29 cellular contexts compared by ENCODE assay signal in the genomic region with DNA sequence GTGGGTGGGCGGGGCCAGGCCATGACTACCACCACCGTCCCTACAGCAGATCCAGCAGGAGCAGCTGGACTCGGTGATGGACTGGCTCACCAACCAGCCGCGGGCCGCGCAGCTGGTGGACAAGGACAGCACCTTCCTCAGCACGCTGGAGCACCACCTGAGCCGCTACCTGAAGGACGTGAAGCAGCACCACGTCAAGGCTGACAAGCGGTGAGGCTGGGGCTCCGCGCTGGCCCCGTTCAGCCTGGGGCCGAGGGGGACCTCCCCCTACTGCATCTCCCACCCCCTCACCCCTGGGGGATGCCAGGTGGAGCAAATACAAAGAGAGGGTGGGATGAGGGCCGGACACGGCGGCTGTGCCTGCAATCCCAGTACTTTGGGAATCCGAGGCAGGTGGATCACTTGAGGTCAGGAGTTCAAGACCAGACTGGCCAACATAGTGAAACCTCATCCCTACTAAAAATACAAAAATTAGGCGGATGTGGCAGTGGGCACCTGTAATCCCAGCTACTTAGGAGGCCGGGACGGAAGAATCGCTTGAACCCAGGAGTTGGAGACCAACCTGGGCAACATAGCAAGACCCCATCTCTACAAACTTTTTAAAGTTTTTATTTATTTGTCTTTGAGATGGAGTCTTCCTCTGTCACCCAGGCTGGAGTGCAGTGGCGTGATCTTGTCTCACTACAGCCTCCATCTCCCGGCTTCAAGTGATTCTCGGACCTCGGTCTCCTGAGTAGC. TPM values are rescaled to one million over a fixed set of nuclear protein-coding genes. Genes with fewer than 3 reads are reported as not detected.
"Had no signal": no experiment of that assay in that cellular context is flagged by ENCODE, and none has a peak within 500 bp of the region (broad histone marks: within the 10 kb centered on the region; RNA-seq: fewer than 3 reads in every experiment).

No MANE protein-coding gene starts in this region.

- FAIRE-seq: bronchial epithelial cell, colon, TTC549 had no signal

- ATAC-seq: activated CD8-positive, alpha-beta T cell treated with anti-CD3 and anti-CD28 coated beads for 36 hours; activated naive CD8-positive, alpha-beta T cell treated with anti-CD3 and anti-CD28 coated beads, Interleukin-2, amount 50 U/mL, for 24 hours had no signal

- H3K4me3 ChIP-seq: ascending aorta, cardiac muscle cell had no signal

- H3K27ac ChIP-seq: ascending aorta, cardiac muscle cell, VCaP had no signal

- H3K4me1 ChIP-seq: ascending aorta had no signal

- H3K27me3 ChIP-seq: ascending aorta, cardiac muscle cell had no signal

- H3K9me3 ChIP-seq: ascending aorta had no signal

- DNase-seq: activated B cell treated with CpG ODN at 0.5 μM for 24 hours; activated CD4-positive, alpha-beta memory T cell treated with anti-CD3 and anti-CD28 coated beads for 36 hours; activated CD4-positive, alpha-beta T cell treated with anti-CD3 and anti-CD28 coated beads for 4 hours; activated CD4-positive, alpha-beta T cell treated with anti-CD3 and anti-CD28 coated beads, Interleukin-2, amount 10 ng/mL, durations not matched to agents 24 days and 14 days; activated CD4-positive, alpha-beta T cell treated with anti-CD3 and anti-CD28 coated beads, Interleukin-2, amount 50 U/mL, for 1 hour; activated CD4-positive, alpha-beta T cell treated with anti-CD3 and anti-CD28 coated beads, Interleukin-2, amount 50 U/mL, for 4 hours; activated CD4-positive, CD25-positive, alpha-beta regulatory T cell treated with anti-CD3 and anti-CD28 coated beads, Interleukin-2, amount 50 U/mL, for 72 hours; activated CD8-positive, alpha-beta memory T cell treated with anti-CD3 and anti-CD28 coated beads, Interleukin-2, amount 50 U/mL, for 48 hours; activated CD8-positive, alpha-beta T cell treated with anti-CD3 and anti-CD28 coated beads for 36 hours; activated effector memory CD4-positive, alpha-beta T cell treated with Interleukin-2 at 50 U/mL for 16 hours; activated gamma-delta T cell; activated naive CD4-positive, alpha-beta T cell treated with anti-CD3 and anti-CD28 coated beads, Interleukin-2, amount 10 ng/mL, durations not matched to agents 7 days and 5 days; activated naive CD4-positive, alpha-beta T cell treated with Interleukin-2 at 50 U/mL for 16 hours; activated naive CD8-positive, alpha-beta T cell treated with anti-CD3 and anti-CD28 coated beads, Interleukin-2, amount 10 ng/mL, durations not matched to agents 7 days and 5 days; activated naive CD8-positive, alpha-beta T cell treated with anti-CD3 and anti-CD28 coated beads, Interleukin-2, amount 50 U/mL, for 24 hours; activated T-cell treated with anti-CD3 and anti-CD28 coated beads, Interleukin-2, amount 50 U/mL, for 24 hours; activated T-cell treated with anti-CD3 and anti-CD28 coated beads, Interleukin-2, amount 50 U/mL, for 48 hours; amygdala; anterior cingulate cortex; caudate nucleus; T-helper 2 cell; T-helper 9 cell had no signal

RNA-seq across cellular contexts. Expression of a gene that starts 18.1 kb away (rescaled TPM):
- total RNA-seq: activated B cell treated with CpG ODN at 0.5 μM for 24 hours, ascending aorta, bronchial epithelial cell had no signal

RNA-seq across cellular contexts. Expression of a gene that starts 27.8 kb away (rescaled TPM):
- total RNA-seq: cardiac muscle cell, cerebellum had no signal
- polyA plus RNA-seq: cardiac muscle cell had no signal
